8 cellular contexts compared by ENCODE assay signal in the genomic region with DNA sequence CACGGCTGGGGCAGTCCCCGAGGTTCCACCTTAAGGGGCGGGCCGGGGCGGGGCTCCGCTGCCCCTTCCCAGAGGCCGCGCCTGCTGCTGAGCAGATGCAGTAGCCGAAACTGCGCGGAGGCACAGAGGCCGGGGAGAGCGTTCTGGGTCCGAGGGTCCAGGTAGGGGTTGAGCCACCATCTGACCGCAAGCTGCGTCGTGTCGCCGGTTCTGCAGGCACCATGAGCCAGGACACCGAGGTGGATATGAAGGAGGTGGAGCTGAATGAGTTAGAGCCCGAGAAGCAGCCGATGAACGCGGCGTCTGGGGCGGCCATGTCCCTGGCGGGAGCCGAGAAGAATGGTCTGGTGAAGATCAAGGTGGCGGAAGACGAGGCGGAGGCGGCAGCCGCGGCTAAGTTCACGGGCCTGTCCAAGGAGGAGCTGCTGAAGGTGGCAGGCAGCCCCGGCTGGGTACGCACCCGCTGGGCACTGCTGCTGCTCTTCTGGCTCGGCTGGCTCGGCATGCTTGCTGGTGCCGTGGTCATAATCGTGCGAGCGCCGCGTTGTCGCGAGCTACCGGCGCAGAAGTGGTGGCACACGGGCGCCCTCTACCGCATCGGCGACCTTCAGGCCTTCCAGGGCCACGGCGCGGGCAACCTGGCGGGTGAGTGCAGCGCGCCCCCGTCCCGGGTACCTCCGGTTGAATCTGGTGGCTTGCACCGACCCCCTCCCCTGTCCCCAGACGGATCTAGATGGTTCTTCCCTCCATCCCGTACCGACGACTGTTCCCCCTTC. TPM values are rescaled to one million over a fixed set of nuclear protein-coding genes. Genes with fewer than 3 reads are reported as not detected.
DNase-seq lines count a peak whose midpoint lies in the region; ATAC-seq, FAIRE-seq and TF ChIP-seq lines count a peak whose summit lies in the region.

A gene (plus strand): TSS at position 94 of the 776 bp plus-strand sequence. CDS start 128 bp downstream, at position 222.

- no peak within 1 kb of the TSS for H2AFZ ChIP-seq in HepG2 (ENCODE audit: low read length)

- no peaks in the 10 kb centered on the region for H3K27me3 Mint-ChIP-seq in activated CD4-positive, alpha-beta T cell treated with anti-CD3 and anti-CD28 coated beads, Interleukin-2, amount 10 ng/mL, durations not matched to agents 7 days and 5 days

- peak within 1 kb of the TSS; percentile 93 for H3K27ac ChIP-seq in HepG2 (ENCODE audit: extremely low read length, insufficient read depth, low read length)

- peaks cover 63% of the 10 kb centered on the region for H3K79me2 ChIP-seq in HepG2 (ENCODE audit: insufficient read depth, low read length)

- H3K9me3 ChIP-seq in HepG2 (ENCODE audit: low read length): no peaks in the 10 kb centered on the region

- no peaks in the 10 kb centered on the region for H3K9me3 Mint-ChIP-seq in activated CD4-positive, alpha-beta T cell treated with anti-CD3 and anti-CD28 coated beads, Interleukin-2, amount 10 ng/mL, durations not matched to agents 7 days and 5 days

- H3K27me3 ChIP-seq in BJ (ENCODE audit: control insufficient read depth, insufficient read depth, low read length) (no peaks in the 10 kb centered on the region), HepG2 (ENCODE audit: control insufficient read depth in 1 of 2, insufficient read depth in 2 of 2, low read length in 2 of 2) (no peaks in the 10 kb centered on the region; a peak in 1 of 5 replicates)

- peak; percentile 84 for TF ChIP-seq RAD21 in HepG2 (CRISPR knock-in tag; IDR thresholded peaks at IDR 0.05)

- in situ Hi-C loops in HepG2 (cut with HindIII; ENCODE audit: extremely low pct_ligation_motif_present, low pct_unique_long_range_greater_than_20kb): no loop called here

- peaks cover 19% of the 10 kb centered on the region; the same call in 1 of the 2 replicates for H4K20me1 ChIP-seq in HepG2 (ENCODE audit: insufficient read depth, low read length)

- H3K36me3 Mint-ChIP-seq in activated CD4-positive, alpha-beta T cell treated with anti-CD3 and anti-CD28 coated beads, Interleukin-2, amount 10 ng/mL, durations not matched to agents 7 days and 5 days (ENCODE audit: low read depth): peaks cover 54% of the 10 kb centered on the region

- CTCF ChIA-PET in BJ (lab: Yijun Ruan, JAX): interaction anchor here (0.6 to 6.6 kb wide), 15 partner anchors 12 to 735 kb away, joined by 3 to 43 read pairs (median 3); a partner anchor contains a TSS
- CTCF ChIA-PET in activated CD4-positive, alpha-beta T cell treated with anti-CD3 and anti-CD28 coated beads, Interleukin-2, amount 10 ng/mL, durations not matched to agents 7 days and 5 days (lab: Charles Lee): interaction anchor here (0.5 to 4.5 kb wide), 39 partner anchors 9 to 1012 kb away, joined by 3 to 35 read pairs (median 4); a partner anchor contains a TSS
- CTCF ChIA-PET in HepG2 (lab: Yijun Ruan, JAX; ENCODE audit: low intra/inter-chr PET ratio, low total read pairs): no interaction called here

- peak within 1 kb of the TSS; percentile 81 for H3K4me2 ChIP-seq in HepG2 (ENCODE audit: low read depth, low read length)

- POLR2A ChIA-PET in BJ (lab: Charles Lee) (interaction anchor here (0.5 to 1.0 kb wide), 3 partner anchors 25 to 393 kb away, joined by 3 to 4 read pairs (median 4); no protein-coding TSS in a partner anchor), HepG2 (lab: Yijun Ruan, JAX) (interaction anchor here (0.6 to 5.8 kb wide), 23 partner anchors 9 to 886 kb away, joined by 3 to 90 read pairs (median 6); a partner anchor contains a TSS)
- POLR2A ChIA-PET in activated CD4-positive, alpha-beta T cell treated with anti-CD3 and anti-CD28 coated beads, Interleukin-2, amount 10 ng/mL, durations not matched to agents 7 days and 5 days (lab: Charles Lee): interaction anchor here (0.6 to 2.7 kb wide), 11 partner anchors 26 to 279 kb away, joined by 3 to 17 read pairs (median 3); a partner anchor contains a TSS

- peak within 1 kb of the TSS; percentile 92 for H3K9ac ChIP-seq in HepG2 (ENCODE audit: insufficient read depth, low read depth, low read length)

- peak; percentile 96 to 98 for TF ChIP-seq POLR2A in HepG2 (IDR thresholded peaks at IDR 0.05; ENCODE audit: insufficient read depth in 1 of 2, low read depth in 2 of 2, low read length in 2 of 2)

- H3K4me3 ChIP-seq in BJ (ENCODE audit: low read depth, low read length) (peak within 1 kb of the TSS; percentile 98), HepG2 (replicated peaks in 1 of 3; ENCODE audit: insufficient read depth in 1 of 3, low read depth in 2 of 3, low read length in 3 of 3) (peak within 1 kb of the TSS; percentile 92 to 99 (median 94))

- peak within 1 kb of the TSS; percentile 100 for H3K27ac Mint-ChIP-seq in activated CD4-positive, alpha-beta T cell treated with anti-CD3 and anti-CD28 coated beads, Interleukin-2, amount 10 ng/mL, durations not matched to agents 7 days and 5 days

- peak; percentile 45 for DNase-seq in BJ (ENCODE audit: low read depth)
- DNase-seq in NCI-H510A (lab: John Stamatoyannopoulos, UW): peak; percentile 85
- peak; percentile 89 for DNase-seq in activated CD4-positive, alpha-beta T cell treated with anti-CD3 and anti-CD28 coated beads, Interleukin-2, amount 10 ng/mL, durations not matched to agents 7 days and 5 days
- DNase-seq in dedifferentiated amniotic fluid mesenchymal stem cell (ENCODE audit: extremely low spot score): peak; percentile 68
- DNase-seq in HepG2 (ENCODE audit: low spot score): peak; percentile 74
- peak; percentile 86 for DNase-seq in stimulated activated CD4-positive, alpha-beta T cell treated with anti-CD3 and anti-CD28 coated beads, Interleukin-4, amount 100 ng/mL, for 24 hours

- WGBS in HepG2 (ENCODE audit: low lambda C conversion rate): 1% methylated on average over 22 of the region's 69 CpGs

- peaks cover 56% of the 10 kb centered on the region for H3K4me1 ChIP-seq in HepG2 (ENCODE audit: insufficient read depth, low read length)

- TF ChIP-seq EP300 in HepG2 (IDR thresholded peaks at IDR 0.05; ENCODE audit: low read depth in 2 of 2, low read length in 2 of 2) (no peak), HepG2 (CRISPR knock-in tag; IDR thresholded peaks at IDR 0.05; ENCODE audit: borderline replicate concordance) (0 out of 2 replicates have a peak, but pooled peaks have one; percentile 2)

- BruUV-seq in HepG2 (replicated peaks; lab: Mats Ljungman, UMichigan): TSS peak; percentile 90

- intact Hi-C loops in HepG2 (cut with micrococcal nuclease; ENCODE audit: unreplicated experiment): loop anchor here (1.0 to 2.0 kb wide), 2 partner anchors 25 to 94 kb away; a partner anchor contains a TSS

- peak; percentile 78 for TF ChIP-seq CTCF in BJ (IDR thresholded peaks at IDR 0.05; ENCODE audit: insufficient read depth, low read depth, low read length)
- TF ChIP-seq CTCF in HepG2 (CRISPR knock-in tag; IDR thresholded peaks at IDR 0.05): peak; percentile 94

- peaks cover 17% of the 10 kb centered on the region for H3K36me3 ChIP-seq in BJ (ENCODE audit: control insufficient read depth, insufficient read depth, low read length)
- H3K36me3 ChIP-seq in HepG2 (replicated peaks in 1 of 2; ENCODE audit: control insufficient read depth in 1 of 2, insufficient read depth in 2 of 2, low read length in 2 of 2): peaks cover 20 to 64% of the 10 kb centered on the region in 2 experiments

- H3K4me1 Mint-ChIP-seq in activated CD4-positive, alpha-beta T cell treated with anti-CD3 and anti-CD28 coated beads, Interleukin-2, amount 10 ng/mL, durations not matched to agents 7 days and 5 days: peaks cover 53% of the 10 kb centered on the region

- peak; percentile 56 for FAIRE-seq in HepG2 (lab: Jason Lieb, UNC)

- peak; percentile 64 for ATAC-seq in GM19025 (IDR thresholded peaks at IDR 0.05; ENCODE audit: low read depth, unreplicated experiment)
- peak; percentile 72 for ATAC-seq in HG03280 (IDR thresholded peaks at IDR 0.05; ENCODE audit: unreplicated experiment)
- ATAC-seq in HepG2: peak; percentile 91

- peak within 1 kb of the TSS; percentile 98 for H3K4me3 Mint-ChIP-seq in activated CD4-positive, alpha-beta T cell treated with anti-CD3 and anti-CD28 coated beads, Interleukin-2, amount 10 ng/mL, durations not matched to agents 7 days and 5 days

TF ChIP-seq in HepG2, 621 proteins besides CTCF, POLR2A, EP300 and RAD21 (continues in another document):
- TF ChIP-seq ATM (IDR thresholded peaks at IDR 0.05; ENCODE audit: borderline replicate concordance) (no peak), ZNF713 (CRISPR knock-in tag; IDR thresholded peaks at IDR 0.05) (no peak; the same call in 1 of the 2 replicates), KDM5B (CRISPR knock-in tag; IDR thresholded peaks at IDR 0.05; ENCODE audit: borderline replicate concordance) (no peak; the same call in 1 of the 2 replicates)

RNA-seq across cellular contexts. Expression of the gene that starts here (rescaled TPM):
- polyA plus RNA-seq in BJ (2011; rRNA removed) (394 and 535 TPM in 2 replicates), HepG2 (2011; rRNA removed) (225 and 226 TPM in 2 replicates)
- 156 and 232 TPM in 2 replicates for polyA minus RNA-seq in BJ (2011; rRNA and poly(A)+ RNA removed)
- 100 to 1,000 TPM; 153 to 157 TPM for total RNA-seq in activated CD4-positive, alpha-beta T cell treated with anti-CD3 and anti-CD28 coated beads, Interleukin-2, amount 10 ng/mL, durations not matched to agents 7 days and 5 days
- 94.8 and 213 TPM in 2 replicates for total RNA-seq in HepG2 (2016; rRNA removed; fragmentation: Illumina TruSeq; extraction: Trizol)
- 38.0 and 39.9 TPM in 2 replicates for total RNA-seq in HepG2 (2016; cell fraction: cytosol; rRNA removed; fragmentation: Illumina TruSeq; extraction: Trizol; ENCODE audit: low read depth)
- total RNA-seq in HepG2 (2016; cell fraction: insoluble cytoplasmic fraction; rRNA removed; fragmentation: Illumina TruSeq; extraction: Trizol): 86.4 and 215 TPM in 2 replicates
- 38.3 and 41.7 TPM in 2 replicates for total RNA-seq in HepG2 (2016; cell fraction: membrane; rRNA removed; fragmentation: Illumina TruSeq; extraction: Trizol)
- total RNA-seq in HepG2 (2016; cell fraction: nucleus; rRNA removed; fragmentation: Illumina TruSeq; extraction: Trizol): 205 and 227 TPM in 2 replicates
- 197 and 232 TPM in 2 replicates for polyA plus RNA-seq in HepG2 (2011; cell fraction: cytosol; rRNA removed)
- polyA plus RNA-seq in HepG2 (2011; cell fraction: nucleus; rRNA removed): 387 TPM in 2 replicates
- 155 and 209 TPM in 2 replicates for polyA plus RNA-seq in HepG2 (2012)
- 14.6 and 16.2 TPM in 2 replicates for polyA plus RNA-seq in HepG2 (2016; cell fraction: cytosol; fragmentation: Illumina TruSeq; extraction: Trizol; ENCODE audit: low read depth)
- 86.8 and 89.1 TPM in 2 replicates for polyA plus RNA-seq in HepG2 (2016; cell fraction: insoluble cytoplasmic fraction; fragmentation: Illumina TruSeq; extraction: Trizol; ENCODE audit: low read depth)
- 14.4 and 19.1 TPM in 2 replicates for polyA plus RNA-seq in HepG2 (2016; cell fraction: membrane; fragmentation: Illumina TruSeq; extraction: Trizol; ENCODE audit: low read depth)
- polyA plus RNA-seq in HepG2 (2016; cell fraction: nucleus; fragmentation: Illumina TruSeq; extraction: Trizol; ENCODE audit: insufficient read depth, low read depth): 322 and 351 TPM in 2 replicates
- polyA minus RNA-seq in HepG2 (2011; rRNA and poly(A)+ RNA removed; ENCODE audit: low replicate concordance): 232 and 734 TPM in 2 replicates
- 189 and 204 TPM in 2 replicates for polyA minus RNA-seq in HepG2 (2011; cell fraction: cytosol; rRNA and poly(A)+ RNA removed)
- 166 and 194 TPM in 2 replicates for polyA minus RNA-seq in HepG2 (2011; cell fraction: nucleus; rRNA and poly(A)+ RNA removed)

Comparison
In these comparisons a context has a peak if more than half of its experiments do, and no peak if none do; other contexts are left out.
1. Peak in every context shown above with its lines: DNase-seq, ATAC-seq, H3K4me3 ChIP-seq and H3K27ac ChIP-seq.